ENCODE assay signal across 8 cellular contexts in the genomic region with DNA sequence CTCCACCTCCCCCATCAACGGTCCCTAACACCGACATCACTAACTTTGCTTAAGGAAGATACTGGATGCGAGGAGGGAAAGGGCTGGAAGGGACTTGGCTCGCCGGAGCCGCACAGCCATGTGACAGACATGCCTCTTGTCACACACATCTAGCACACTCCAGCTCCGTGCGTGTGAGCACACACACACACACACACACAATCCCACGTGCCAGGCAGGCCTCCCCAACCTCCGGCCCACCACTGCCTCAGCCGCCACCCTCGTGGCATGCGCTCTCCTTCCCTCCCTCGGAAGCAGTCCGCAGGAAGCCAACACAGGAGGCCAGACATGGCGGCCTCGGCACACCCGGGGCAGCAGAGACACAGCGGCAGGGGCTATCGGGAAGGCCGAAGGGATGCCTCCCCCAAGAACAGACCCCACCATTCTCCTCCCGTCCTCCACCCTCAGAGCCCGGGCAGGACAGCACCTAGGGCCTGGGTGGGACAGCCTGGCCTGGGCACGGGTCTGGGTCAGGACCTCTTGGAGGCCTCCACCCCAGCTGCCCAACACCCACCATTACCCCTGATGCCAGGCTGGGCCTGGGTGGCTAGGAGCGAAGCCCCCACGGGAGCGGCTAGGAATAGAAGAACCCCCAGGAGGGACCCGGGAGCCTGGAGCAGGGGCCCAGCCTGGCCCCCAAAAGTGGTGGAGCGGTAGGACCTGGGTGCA. TPM values are rescaled to one million over a fixed set of nuclear protein-coding genes. Genes with fewer than 3 reads are reported as not detected.
DNase-seq lines count a peak whose midpoint lies in the region; ATAC-seq, FAIRE-seq and TF ChIP-seq lines count a peak whose summit lies in the region.

No MANE protein-coding gene starts in this region.

- FAIRE-seq in H54 (lab: Jason Lieb, UNC), result no peak

- no peaks in the 10 kb centered on the region for H3K9me3 ChIP-seq in duodenal mucosa (ENCODE audit: control insufficient read depth in 1 of 2, low read length in 2 of 2)
- no peaks in the 10 kb centered on the region for H3K9me3 ChIP-seq in skeletal muscle tissue (ENCODE audit: control insufficient read depth in 3 of 3, low read length in 3 of 3)

- H3K27me3 ChIP-seq in duodenal mucosa (ENCODE audit: control insufficient read depth in 1 of 2, insufficient read depth in 2 of 2, low read length in 2 of 2), result no peaks in the 10 kb centered on the region
- H3K27me3 ChIP-seq in skeletal muscle tissue (ENCODE audit: control insufficient read depth in 3 of 3, insufficient read depth in 3 of 3, low read length in 3 of 3), result peaks cover 9 to 26% (median 20%) of the 10 kb centered on the region in 3 donors

- DNase-seq in activated CD4-positive, CD25-positive, alpha-beta regulatory T cell treated with anti-CD3 and anti-CD28 coated beads, Interleukin-2, amount 50 U/mL, for 72 hours, result peak; percentile 62
- DNase-seq in NCI-H2107 treated with DMSO at 0.1 percent for 48 hours (lab: John Stamatoyannopoulos, UW; ENCODE audit: unreplicated experiment) (no peak), SHP77 treated with DMSO at 0.1 percent for 48 hours (lab: John Stamatoyannopoulos, UW) (no peak), H54 (ENCODE audit: insufficient read length, low spot score) (no peak), NCI-H187 (lab: John Stamatoyannopoulos, UW) (no peak)

- peak; percentile 25 for ATAC-seq in GM19438 (IDR thresholded peaks at IDR 0.05; ENCODE audit: low read depth, unreplicated experiment)

- no peak for TF ChIP-seq POLR2A in H54 (IDR thresholded peaks at IDR 0.05; ENCODE audit: low read depth, low read length)

- H3K4me1 ChIP-seq in duodenal mucosa (ENCODE audit: control insufficient read depth in 1 of 2, insufficient read depth in 2 of 2, low read length in 2 of 2) (peaks cover 10 to 25% of the 10 kb centered on the region in 2 donors), skeletal muscle tissue (ENCODE audit: control insufficient read depth in 3 of 3, insufficient read depth in 3 of 3, low read length in 3 of 3) (peaks cover 16 to 30% (median 23%) of the 10 kb centered on the region in 3 donors)

- peak overlapping the region; percentile 66 for H3K27ac ChIP-seq in duodenal mucosa (ENCODE audit: low read depth, low read length)
- H3K27ac ChIP-seq in skeletal muscle tissue (ENCODE audit: low read depth, low read length), result peak overlapping the region; percentile 58

- H3K4me3 ChIP-seq in duodenal mucosa (ENCODE audit: low read depth in 1 of 2, low read length in 2 of 2) (peak overlapping the region; percentile 63 to 77), skeletal muscle tissue (ENCODE audit: low read length in 3 of 3) (peak overlapping the region; percentile 43 to 64 (median 51))

- H3K36me3 ChIP-seq in duodenal mucosa (ENCODE audit: control insufficient read depth in 1 of 2, insufficient read depth in 2 of 2, low read length in 2 of 2) (peaks cover under 1 to 1% of the 10 kb centered on the region in 2 donors), skeletal muscle tissue (ENCODE audit: control insufficient read depth in 3 of 3, insufficient read depth in 3 of 3, low read length in 3 of 3) (no peaks in the 10 kb centered on the region)

- H3K9ac ChIP-seq in duodenal mucosa (ENCODE audit: low read depth in 1 of 2, low read length in 2 of 2) (peak overlapping the region; percentile 47 to 59), skeletal muscle tissue (ENCODE audit: low read depth in 1 of 3, low read length in 3 of 3) (peak overlapping the region in 2 of 3 donors; percentile 32 to 60)

RNA-seq across cellular contexts. Expression of gene MFNG, which starts 1.0 kb away (rescaled TPM):
- total RNA-seq in skeletal muscle tissue, result 3.7 TPM

RNA-seq across cellular contexts. Expression of gene CARD10, which starts 34.1 kb away (rescaled TPM):
- total RNA-seq in skeletal muscle tissue, result 5.7 TPM

RNA-seq across cellular contexts. Expression of gene ELFN2, which starts 57.9 kb away (rescaled TPM):
- under 0.01 TPM for total RNA-seq in skeletal muscle tissue
